Comparison of ENCODE assay signal across 18 cellular contexts in genomic region chr2:134108124-134108523, GRCh38.
"Had no signal": no experiment of that assay in that cellular context is flagged by ENCODE, and none has a peak within 500 bp of the region (broad histone marks: within the 10 kb centered on the region; RNA-seq: fewer than 3 reads in every experiment).

No MANE protein-coding gene starts in this region.

- DNase-seq: activated CD4-positive, CD25-positive, alpha-beta regulatory T cell treated with anti-CD3 and anti-CD28 coated beads, Interleukin-2, amount 50 U/mL, for 72 hours; activated naive CD4-positive, alpha-beta T cell treated with anti-CD3 and anti-CD28 coated beads for 36 hours; activated naive CD8-positive, alpha-beta T cell treated with anti-CD3 and anti-CD28 coated beads, Interleukin-2, amount 50 U/mL, for 24 hours; activated T-cell treated with anti-CD3 and anti-CD28 coated beads for 4 hours; cerebellar nuclear complex; dermis blood vessel endothelial cell; foreskin melanocyte; mucosa of descending colon; naive thymus-derived CD4-positive, alpha-beta T cell; posterior cingulate gyrus; retina; stimulated activated CD4-positive, alpha-beta T cell treated with anti-CD3 and anti-CD28 coated beads, Interleukin-15, amount 100 ng/mL, for 24 hours; stimulated activated CD4-positive, alpha-beta T cell treated with anti-CD3 and anti-CD28 coated beads, Interleukin-4, amount 100 ng/mL, for 1 hour; stimulated activated naive B cell treated with anti-CD40 and anti-IgM and Interleukin-4, amounts not matched to agents 10 μg/mL and 1 μg/mL and 100 μg/mL, for 72 hours; thyroid gland had no signal

- H3K36me3 ChIP-seq: neutrophil, thyroid gland had no signal

- H3K27ac Mint-ChIP-seq: activated naive CD4-positive, alpha-beta T cell treated with anti-CD3 and anti-CD28 coated beads for 36 hours; activated naive CD8-positive, alpha-beta T cell treated with anti-CD3 and anti-CD28 coated beads, Interleukin-2, amount 50 U/mL, for 24 hours; memory B cell; naive thymus-derived CD4-positive, alpha-beta T cell; stimulated activated naive B cell treated with anti-CD40 and anti-IgM and Interleukin-4, amounts not matched to agents 10 μg/mL and 1 μg/mL and 100 μg/mL, for 72 hours had no signal

- H3K9me3 ChIP-seq: mucosa of descending colon, neutrophil, thyroid gland had no signal

- H3K27me3 ChIP-seq: neutrophil, thyroid gland had no signal

- H3K4me1 ChIP-seq: thyroid gland had no signal

- H3K27ac ChIP-seq: epithelial cell of prostate, neutrophil, thyroid gland had no signal

- H3K27me3 Mint-ChIP-seq: activated naive CD8-positive, alpha-beta T cell treated with anti-CD3 and anti-CD28 coated beads, Interleukin-2, amount 50 U/mL, for 24 hours; memory B cell had no signal

- ATAC-seq: activated naive CD8-positive, alpha-beta T cell treated with anti-CD3 and anti-CD28 coated beads, Interleukin-2, amount 50 U/mL, for 24 hours; mucosa of descending colon; naive thymus-derived CD4-positive, alpha-beta T cell; stimulated activated naive B cell treated with anti-CD40 and anti-IgM and Interleukin-4, amounts not matched to agents 10 μg/mL and 1 μg/mL and 100 μg/mL, for 72 hours had no signal

- H3K4me3 Mint-ChIP-seq: activated naive CD4-positive, alpha-beta T cell treated with anti-CD3 and anti-CD28 coated beads for 36 hours; activated naive CD8-positive, alpha-beta T cell treated with anti-CD3 and anti-CD28 coated beads, Interleukin-2, amount 50 U/mL, for 24 hours; memory B cell; naive thymus-derived CD4-positive, alpha-beta T cell; stimulated activated naive B cell treated with anti-CD40 and anti-IgM and Interleukin-4, amounts not matched to agents 10 μg/mL and 1 μg/mL and 100 μg/mL, for 72 hours had no signal

- H3K4me3 ChIP-seq: mucosa of descending colon, thyroid gland had no signal
